Comparison of ENCODE assay signal across 20 cellular contexts in the genomic region with DNA sequence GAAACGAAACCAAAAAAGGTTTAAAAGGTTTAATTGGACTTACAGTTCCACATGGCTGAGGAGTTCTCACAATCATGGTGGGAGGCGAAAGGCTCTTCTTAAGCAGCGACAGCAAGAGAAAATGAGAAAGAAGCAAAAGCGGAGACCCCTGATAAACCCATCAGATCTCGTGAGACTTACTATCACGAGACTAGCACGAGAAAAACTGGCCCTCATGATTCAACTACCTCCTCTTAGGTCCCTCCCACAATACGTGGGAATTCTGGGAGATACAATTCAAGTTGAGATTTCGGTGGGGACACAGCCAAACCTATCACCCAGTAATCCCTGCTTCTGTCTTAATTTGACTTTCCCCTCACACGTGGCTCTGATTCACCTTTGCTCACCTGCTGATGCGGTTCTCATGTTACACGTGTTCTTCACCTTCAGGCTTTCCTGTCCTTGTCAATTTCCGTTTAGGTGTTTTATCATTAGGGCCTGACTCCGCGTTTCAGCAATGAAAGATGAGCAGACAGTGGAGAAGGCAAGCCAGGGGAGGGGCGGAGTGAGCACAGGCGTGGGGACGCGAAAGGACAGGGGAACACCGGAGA. TPM values are rescaled to one million over a fixed set of nuclear protein-coding genes. Genes with fewer than 3 reads are reported as not detected.
DNase-seq lines count a peak whose midpoint lies in the region; ATAC-seq, FAIRE-seq and TF ChIP-seq lines count a peak whose summit lies in the region.
"Had no signal": no experiment of that assay in that cellular context is flagged by ENCODE, and none has a peak within 500 bp of the region (broad histone marks: within the 10 kb centered on the region; RNA-seq: fewer than 3 reads in every experiment).

No MANE protein-coding gene starts in this region.

- in situ Hi-C loops in HepG2 (cut with HindIII; ENCODE audit: extremely low pct_ligation_motif_present, low pct_unique_long_range_greater_than_20kb): no loop called here

- H3K4me3 ChIP-seq in HepG2 (replicated peaks in 1 of 3; ENCODE audit: insufficient read depth in 1 of 3, low read depth in 2 of 3, low read length in 3 of 3): peak overlapping the region in 2 of 3 experiments; percentile 36 to 51; a peak in 5 of 6 replicates
- H3K4me3 ChIP-seq in right lobe of liver: no peak overlapping the region
- peak overlapping the region; percentile 47; the same call in 1 of the 2 replicates for H3K4me3 ChIP-seq in PC-9
- no peak overlapping the region for H3K4me3 ChIP-seq in MG63
- H3K4me3 ChIP-seq: A549; BLaER1 treated with 17β-estradiol and CSF1 and Interleukin-3, amounts not matched to agents 10 nM and 100 nM; HAP-1 had no signal

- no peak for TF ChIP-seq CTCF in HepG2 (CRISPR knock-in tag; IDR thresholded peaks at IDR 0.05)
- TF ChIP-seq CTCF in right lobe of liver (IDR thresholded peaks at IDR 0.05): no peak
- TF ChIP-seq CTCF in PC-9 (conservative IDR thresholded peaks at IDR 0.05): no peak

- H3K27me3 ChIP-seq in HepG2 (ENCODE audit: control insufficient read depth in 1 of 2, insufficient read depth in 2 of 2, low read length in 2 of 2): peaks cover 0 to 12% of the 10 kb centered on the region in 2 experiments; a peak in 1 of 5 replicates
- no peaks in the 10 kb centered on the region for H3K27me3 ChIP-seq in right lobe of liver
- 0 out of 2 replicates have a peak, but pooled peaks cover 2% of the 10 kb centered on the region for H3K27me3 ChIP-seq in PC-9 (ENCODE audit: insufficient read depth, low read depth)
- H3K27me3 ChIP-seq in MG63: no peaks in the 10 kb centered on the region
- H3K27me3 ChIP-seq: BLaER1 treated with 17β-estradiol and CSF1 and Interleukin-3, amounts not matched to agents 10 nM and 100 nM had no signal

- BruUV-seq in HepG2 (replicated peaks; lab: Mats Ljungman, UMichigan) (no TSS peak), PC-9 (replicated peaks; lab: Mats Ljungman, UMichigan) (no TSS peak)

- H3K4me2 ChIP-seq in HepG2 (ENCODE audit: low read depth, low read length): peak overlapping the region; percentile 43
- H3K4me2 ChIP-seq in PC-9: peak overlapping the region; percentile 67
- H3K4me2 ChIP-seq: A549; BLaER1 treated with 17β-estradiol and CSF1 and Interleukin-3, amounts not matched to agents 10 nM and 100 nM had no signal

- CTCF ChIA-PET in HepG2 (lab: Yijun Ruan, JAX; ENCODE audit: low intra/inter-chr PET ratio, low total read pairs): no interaction called here
- CTCF ChIA-PET in PC-9 (lab: Charles Lee): no interaction called here

- H3K4me1 ChIP-seq in HepG2 (ENCODE audit: insufficient read depth, low read length) (peaks cover 4% of the 10 kb centered on the region; the same call in 1 of the 2 replicates), right lobe of liver (no peaks in the 10 kb centered on the region), PC-9 (replicated peaks; ENCODE audit: insufficient read depth) (no peaks in the 10 kb centered on the region)
- H3K4me1 ChIP-seq: A549; BLaER1 treated with 17β-estradiol and CSF1 and Interleukin-3, amounts not matched to agents 10 nM and 100 nM; HAP-1 had no signal

- no peak for TF ChIP-seq RAD21 in HepG2 (CRISPR knock-in tag; IDR thresholded peaks at IDR 0.05)

- TF ChIP-seq EP300 in HepG2 (IDR thresholded peaks at IDR 0.05; ENCODE audit: low read depth in 2 of 2, low read length in 2 of 2) (no peak), HepG2 (CRISPR knock-in tag; IDR thresholded peaks at IDR 0.05; ENCODE audit: borderline replicate concordance) (no peak)

- H2AFZ ChIP-seq in HepG2 (ENCODE audit: low read length) (no peak overlapping the region), PC-9 (peak overlapping the region; percentile 64; the same call in 1 of the 2 replicates)

- H3K27ac ChIP-seq in HepG2 (ENCODE audit: extremely low read length, insufficient read depth, low read length): no peak overlapping the region
- H3K27ac ChIP-seq in right lobe of liver: no peak overlapping the region
- no peak overlapping the region for H3K27ac ChIP-seq in PC-9
- H3K27ac ChIP-seq in cingulate gyrus (ENCODE audit: low read depth, low read length): peak overlapping the region; percentile 8
- no peak overlapping the region for H3K27ac ChIP-seq in caudate nucleus (ENCODE audit: low read depth, low read length)
- H3K27ac ChIP-seq: A549; BLaER1 treated with 17β-estradiol and CSF1 and Interleukin-3, amounts not matched to agents 10 nM and 100 nM had no signal

- H3K79me2 ChIP-seq in HepG2 (ENCODE audit: insufficient read depth, low read length): no peaks in the 10 kb centered on the region
- no peaks in the 10 kb centered on the region for H3K79me2 ChIP-seq in PC-9 (ENCODE audit: low read depth)

- no peaks in the 10 kb centered on the region for H3K36me3 ChIP-seq in HepG2 (replicated peaks in 1 of 2; ENCODE audit: control insufficient read depth in 1 of 2, insufficient read depth in 2 of 2, low read length in 2 of 2)
- H3K36me3 ChIP-seq in right lobe of liver: no peaks in the 10 kb centered on the region
- no peaks in the 10 kb centered on the region for H3K36me3 ChIP-seq in PC-9 (ENCODE audit: low read depth)
- peaks cover 4% of the 10 kb centered on the region; the same call in 1 of the 2 replicates for H3K36me3 ChIP-seq in MG63
- H3K36me3 ChIP-seq: HAP-1 had no signal

- H3K9me2 ChIP-seq in PC-9 (ENCODE audit: insufficient read depth): no peaks in the 10 kb centered on the region

- ATAC-seq in HepG2 (no peak), right lobe of liver (no peak), GM18873 (IDR thresholded peaks at IDR 0.05; ENCODE audit: low FRiP score, unreplicated experiment) (no peak)
- ATAC-seq: A549 had no signal

- POLR2A ChIA-PET in HepG2 (lab: Yijun Ruan, JAX): no interaction called here
- POLR2A ChIA-PET in PC-9 (lab: Charles Lee; ENCODE audit: unreplicated experiment): no interaction called here

- 49% methylated on average over 20 of the region's 20 CpGs for WGBS in HepG2 (ENCODE audit: low lambda C conversion rate)
- WGBS in right lobe of liver (ENCODE audit: insufficient coverage, low coverage, low lambda C conversion rate, missing lambda C conversion rate): 88% methylated on average over 15 of the region's 20 CpGs

- no peaks in the 10 kb centered on the region for H3F3A ChIP-seq in PC-9 (ENCODE audit: insufficient read depth, low read depth)

- no peak for FAIRE-seq in HepG2 (lab: Jason Lieb, UNC)
- FAIRE-seq: A549 had no signal

- no peak for TF ChIP-seq POLR2A in HepG2 (IDR thresholded peaks at IDR 0.05; ENCODE audit: insufficient read depth in 1 of 2, low read depth in 2 of 2, low read length in 2 of 2)
- TF ChIP-seq POLR2A in right lobe of liver (IDR thresholded peaks at IDR 0.05): no peak

- DNase-seq in HepG2 (ENCODE audit: low spot score) (no peak), right lobe of liver (no peak), PC-9 (no peak), MG63 (no peak), SIG-M5 (lab: John Stamatoyannopoulos, UW) (no peak), caudate nucleus (lab: John Stamatoyannopoulos, UW) (no peak)
- DNase-seq: DMS 273 treated with DMSO at 0.1 percent for 48 hours; EL; MV-4-11; NCI-H1436; NCI-H2081 treated with DMSO at 0.1 percent for 48 hours; NCI-H226; NCI-H526; NK-92 treated with Interleukin-12 subunit alpha and Interleukin-12 subunit beta, amount 100 ng/mL, for 24 hours; OCI-M1 had no signal

- intact Hi-C loops in HepG2 (cut with micrococcal nuclease; ENCODE audit: unreplicated experiment) (no loop called here), right lobe of liver (cut with DNase I) (no loop called here), PC-9 (cut with micrococcal nuclease; ENCODE audit: unreplicated experiment) (no loop called here)

- no peak overlapping the region for H3K9ac ChIP-seq in HepG2 (ENCODE audit: insufficient read depth, low read depth, low read length)
- H3K9ac ChIP-seq: BLaER1 treated with 17β-estradiol and CSF1 and Interleukin-3, amounts not matched to agents 10 nM and 100 nM had no signal

- H3K9me3 ChIP-seq in HepG2 (ENCODE audit: low read length) (peaks cover 27% of the 10 kb centered on the region), right lobe of liver (no peaks in the 10 kb centered on the region), PC-9 (ENCODE audit: insufficient read depth, low read depth) (peaks cover 3% of the 10 kb centered on the region; the same call in 1 of the 2 replicates), MG63 (peaks cover 13% of the 10 kb centered on the region)

- H4K20me1 ChIP-seq in HepG2 (ENCODE audit: insufficient read depth, low read length): no peaks in the 10 kb centered on the region
- H4K20me1 ChIP-seq in PC-9 (ENCODE audit: insufficient read depth): no peaks in the 10 kb centered on the region
- H4K20me1 ChIP-seq: BLaER1 treated with 17β-estradiol and CSF1 and Interleukin-3, amounts not matched to agents 10 nM and 100 nM had no signal

TF ChIP-seq in HepG2, 621 proteins besides CTCF, POLR2A, EP300 and RAD21 (continues in another document):
- TF ChIP-seq ZNF614 (CRISPR knock-in tag; IDR thresholded peaks at IDR 0.05; ENCODE audit: borderline replicate concordance): no peak
- TF ChIP-seq ZNF430 (CRISPR knock-in tag; IDR thresholded peaks at IDR 0.05): no peak

RNA-seq across cellular contexts. Expression of a gene that starts 57.1 kb away (rescaled TPM):
- total RNA-seq in HepG2 (2016; rRNA removed; fragmentation: Illumina TruSeq; extraction: Trizol) (0.04 and 0.07 TPM in 2 replicates), right lobe of liver (1 to 10 TPM in 1 of 6 experiments, under 1 TPM in 5; 0.42 to 1.7 (median 0.78) TPM), PC-9 (2021) (0.07 and 0.10 TPM in 2 replicates)
- under 0.01 TPM in 1 of 2 replicates, not detected in the other for total RNA-seq in HepG2 (2016; cell fraction: cytosol; rRNA removed; fragmentation: Illumina TruSeq; extraction: Trizol; ENCODE audit: low read depth)
- 0.04 TPM in 2 replicates for total RNA-seq in HepG2 (2016; cell fraction: insoluble cytoplasmic fraction; rRNA removed; fragmentation: Illumina TruSeq; extraction: Trizol)
- 0.03 and 0.22 TPM in 2 replicates for total RNA-seq in HepG2 (2016; cell fraction: membrane; rRNA removed; fragmentation: Illumina TruSeq; extraction: Trizol)
- 0.12 and 0.19 TPM in 2 replicates for total RNA-seq in HepG2 (2016; cell fraction: nucleus; rRNA removed; fragmentation: Illumina TruSeq; extraction: Trizol)
- polyA plus RNA-seq in HepG2 (2011; rRNA removed): 0.13 and 0.20 TPM in 2 replicates
- 0.03 and 0.10 TPM in 2 replicates for polyA plus RNA-seq in HepG2 (2011; cell fraction: cytosol; rRNA removed)
- 0.39 and 0.40 TPM in 2 replicates for polyA plus RNA-seq in HepG2 (2011; cell fraction: nucleus; rRNA removed)
- 0.12 and 0.33 TPM in 2 replicates for polyA plus RNA-seq in HepG2 (2012)
- polyA plus RNA-seq in HepG2 (2016; cell fraction: cytosol; fragmentation: Illumina TruSeq; extraction: Trizol; ENCODE audit: low read depth): 0.06 TPM in 1 of 2 replicates, not detected in the other
- not detected in 2 replicates for polyA plus RNA-seq in HepG2 (2016; cell fraction: insoluble cytoplasmic fraction; fragmentation: Illumina TruSeq; extraction: Trizol; ENCODE audit: low read depth)
- 0.10 TPM in 1 of 2 replicates, not detected in the other for polyA plus RNA-seq in HepG2 (2016; cell fraction: membrane; fragmentation: Illumina TruSeq; extraction: Trizol; ENCODE audit: low read depth)
- polyA plus RNA-seq in HepG2 (2016; cell fraction: nucleus; fragmentation: Illumina TruSeq; extraction: Trizol; ENCODE audit: insufficient read depth, low read depth): 0.08 and 0.33 TPM in 2 replicates
- polyA minus RNA-seq in HepG2 (2011; rRNA and poly(A)+ RNA removed; ENCODE audit: low replicate concordance): 3.9 TPM in 1 of 2 replicates, not detected in the other
- not detected in 2 replicates for polyA minus RNA-seq in HepG2 (2011; cell fraction: cytosol; rRNA and poly(A)+ RNA removed)
- 0.52 and 1.2 TPM in 2 replicates for polyA minus RNA-seq in HepG2 (2011; cell fraction: nucleus; rRNA and poly(A)+ RNA removed)
- total RNA-seq in MG63 (2014; rRNA removed; shearing (Covaris generic); ENCODE audit: low replicate concordance): 1.5 and 5.8 TPM in 2 replicates

Comparison
In these comparisons a context has a peak if more than half of its experiments do, and no peak if none do; other contexts are left out.
1. H3K4me3 ChIP-seq: peak in HepG2 (2 of 3) and PC-9 (single experiment); none in right lobe of liver (0 of 3) and MG63 (single experiment).